Comparison of ENCODE assay signal across 8 cellular contexts in genomic region chr14:103385153-103385993, GRCh38. TPM values are rescaled to one million over a fixed set of nuclear protein-coding genes. Genes with fewer than 3 reads are reported as not detected.
DNase-seq lines count a peak whose midpoint lies in the region; ATAC-seq lines count a peak whose summit lies in the region.

Gene MARK3 (plus strand): TSS chr14:103385415. CDS start chr14:103386030, 615 bp downstream.

- CTCF ChIA-PET in activated CD8-positive, alpha-beta memory T cell treated with anti-CD3 and anti-CD28 coated beads for 36 hours (lab: Charles Lee) = interaction anchor here (0.6 kb wide), 2 partner anchors 28 to 33 kb away, joined by 3 read pairs; no protein-coding TSS in a partner anchor

- H3K27me3 ChIP-seq in effector memory CD4-positive, alpha-beta T cell (replicated peaks; ENCODE audit: control insufficient read depth, insufficient read depth, low read length, poor library complexity, severe bottlenecking) = no peaks in the 10 kb centered on the region

- H3K9me3 ChIP-seq in effector memory CD4-positive, alpha-beta T cell (ENCODE audit: control insufficient read depth, low read length) = no peaks in the 10 kb centered on the region

- H3K4me3 ChIP-seq in effector memory CD4-positive, alpha-beta T cell (ENCODE audit: insufficient read depth, low read depth, low read length, poor library complexity, severe bottlenecking) = peak within 1 kb of the TSS; percentile 93

- POLR2A ChIA-PET in activated CD8-positive, alpha-beta memory T cell treated with anti-CD3 and anti-CD28 coated beads for 36 hours (lab: Charles Lee) = interaction anchor here (0.7 kb wide), 1 partner anchor 96 kb away, joined by 7 read pairs; no protein-coding TSS in a partner anchor

- peaks cover 11% of the 10 kb centered on the region for H3K4me1 ChIP-seq in effector memory CD4-positive, alpha-beta T cell (ENCODE audit: control insufficient read depth, insufficient read depth, low read length, poor library complexity, severe bottlenecking)

- peak; percentile 87 for ATAC-seq in GM21360 (IDR thresholded peaks at IDR 0.05; ENCODE audit: unreplicated experiment)

- DNase-seq in COR-L47 (lab: John Stamatoyannopoulos, UW) = peak; percentile 99
- peak; percentile 96 for DNase-seq in HT1080 (ENCODE audit: low read depth)
- DNase-seq in NOMO-1 (lab: John Stamatoyannopoulos, UW; ENCODE audit: unreplicated experiment in 2 of 2) = peak; percentile 95 to 96
- peak; percentile 94 to 96 (median 96) for DNase-seq in effector memory CD4-positive, alpha-beta T cell
- DNase-seq in lung microvascular endothelial cell (ENCODE audit: low read depth in 2 of 2) = peak; percentile 97
- peak; percentile 93 to 96 (median 95) for DNase-seq in stimulated activated CD4-positive, alpha-beta T cell treated with anti-CD3 and anti-CD28 coated beads, TNF-alpha, amount 100 ng/mL, for 48 hours (ENCODE audit: low read depth in 3 of 3)

- H3K36me3 ChIP-seq in effector memory CD4-positive, alpha-beta T cell (ENCODE audit: control insufficient read depth, insufficient read depth, low read length) = no peaks in the 10 kb centered on the region

- H3K27ac ChIP-seq in effector memory CD4-positive, alpha-beta T cell (ENCODE audit: insufficient read depth, low read length, poor library complexity, severe bottlenecking) = peak within 1 kb of the TSS; percentile 93

RNA-seq across cellular contexts. Expression of gene MARK3, which starts in this region (rescaled TPM):
- total RNA-seq in HT1080 (2014; rRNA removed; shearing (Covaris generic)) = 76.6 and 77.7 TPM in 2 replicates
- 90.3 and 99.5 TPM in 2 replicates for polyA plus RNA-seq in HT1080 (2015; cell fraction: cytosol; rRNA removed)
- 178 and 188 TPM in 2 replicates for polyA plus RNA-seq in HT1080 (2015; cell fraction: nucleus; rRNA removed)
- total RNA-seq in activated CD8-positive, alpha-beta memory T cell treated with anti-CD3 and anti-CD28 coated beads for 36 hours = 10 to 100 TPM; 81.7 to 83.4 TPM
- 37.3 and 49.4 TPM in 2 replicates for total RNA-seq in lung microvascular endothelial cell

Comparison
In these comparisons a context has a peak if more than half of its experiments do, and no peak if none do; other contexts are left out.
1. Peak in every context shown above with its lines: DNase-seq, ATAC-seq, H3K4me3 ChIP-seq and H3K27ac ChIP-seq.